ENCODE assay signal across 9 cellular contexts in genomic region chr1:6646499-6647148, GRCh38. TPM values are rescaled to one million over a fixed set of nuclear protein-coding genes. Genes with fewer than 3 reads are reported as not detected.
A peak's percentile ranks its signal among the peaks of the same experiment; 100 is the strongest.
DNase-seq lines count a peak whose midpoint lies in the region; TF ChIP-seq lines count a peak whose summit lies in the region.
"Had no signal": no experiment of that assay in that cellular context is flagged by ENCODE, and none has a peak within 500 bp of the region (broad histone marks: within the 10 kb centered on the region; RNA-seq: fewer than 3 reads in every experiment).

No MANE protein-coding gene starts in this region.

- no peaks in the 10 kb centered on the region for H3K4me1 ChIP-seq in SJCRH30

- no peaks in the 10 kb centered on the region for H3K4me1 Mint-ChIP-seq in endothelial cell (ENCODE audit: unreplicated experiment)
- H3K4me1 Mint-ChIP-seq: CD8-positive, alpha-beta memory T cell had no signal

- H3K9me3 Mint-ChIP-seq in endothelial cell (ENCODE audit: unreplicated experiment), result no peaks in the 10 kb centered on the region
- H3K9me3 Mint-ChIP-seq: CD8-positive, alpha-beta memory T cell had no signal

- TF ChIP-seq CTCF in HL-60 (IDR thresholded peaks at IDR 0.05; ENCODE audit: insufficient read depth, low read length), result peak; percentile 39
- peak; percentile 69 for TF ChIP-seq CTCF in endothelial cell (IDR thresholded peaks at IDR 0.05; ENCODE audit: unreplicated experiment)

- peaks cover 15% of the 10 kb centered on the region for H3K36me3 Mint-ChIP-seq in endothelial cell (ENCODE audit: low read depth, unreplicated experiment)

- H3K27me3 Mint-ChIP-seq in endothelial cell (ENCODE audit: unreplicated experiment), result peaks cover 5% of the 10 kb centered on the region
- H3K27me3 Mint-ChIP-seq: CD8-positive, alpha-beta memory T cell had no signal

- H3K9me3 ChIP-seq in SJCRH30 (replicated peaks), result no peaks in the 10 kb centered on the region

- H3K27ac Mint-ChIP-seq in endothelial cell (ENCODE audit: unreplicated experiment), result no peak overlapping the region

- peaks cover 34% of the 10 kb centered on the region for H3K36me3 ChIP-seq in SJCRH30

- DNase-seq in NCI-H2081 (lab: John Stamatoyannopoulos, UW) (peak; percentile 51 to 54), NCI-H2081 treated with DMSO at 0.1 percent for 48 hours (lab: John Stamatoyannopoulos, UW) (no peak), HL-60 (ENCODE audit: low read depth in 1 of 2, low spot score in 1 of 2) (peak in 1 of 2 experiments; percentile 28), SJCRH30 (peak; percentile 56 to 79), endothelial cell (ENCODE audit: low spot score) (peak; percentile 12), middle frontal gyrus (ENCODE audit: extremely low spot score, low spot score) (peak; percentile 20), GM19238 (ENCODE audit: insufficient read length, low spot score) (no peak), NCI-H524 treated with DMSO at 0.1 percent for 48 hours (lab: John Stamatoyannopoulos, UW) (no peak)

- H3K4me3 Mint-ChIP-seq in endothelial cell (ENCODE audit: unreplicated experiment), result no peak overlapping the region
- H3K4me3 Mint-ChIP-seq: CD8-positive, alpha-beta memory T cell had no signal

- H3K27ac ChIP-seq in HL-60 (replicated peaks) (no peak overlapping the region), SJCRH30 (no peak overlapping the region)

- H3K27me3 ChIP-seq in HL-60 (ENCODE audit: insufficient read depth, poor library complexity, severe bottlenecking), result no peaks in the 10 kb centered on the region
- H3K27me3 ChIP-seq in SJCRH30, result no peaks in the 10 kb centered on the region

- H3K4me3 ChIP-seq in HL-60 (replicated peaks; ENCODE audit: insufficient read depth, low read length) (no peak overlapping the region), SJCRH30 (no peak overlapping the region)

RNA-seq across cellular contexts. Expression of gene THAP3, which starts 22.0 kb away (rescaled TPM):
- total RNA-seq in SJCRH30 (2014; rRNA removed; shearing (Covaris generic)), result 35.5 and 36.5 TPM in 2 replicates
- 13.5 TPM for total RNA-seq in endothelial cell (ENCODE audit: unreplicated experiment)

RNA-seq across cellular contexts. Expression of gene PHF13, which starts 33.1 kb away (rescaled TPM):
- 24.5 and 25.0 TPM in 2 replicates for total RNA-seq in SJCRH30 (2014; rRNA removed; shearing (Covaris generic))
- 21.6 TPM for total RNA-seq in endothelial cell (ENCODE audit: unreplicated experiment)

RNA-seq across cellular contexts. Expression of gene KLHL21, which starts 44.0 kb away (rescaled TPM):
- 44.8 and 45.0 TPM in 2 replicates for total RNA-seq in SJCRH30 (2014; rRNA removed; shearing (Covaris generic))
- 5.0 TPM for total RNA-seq in endothelial cell (ENCODE audit: unreplicated experiment)

RNA-seq across cellular contexts. Expression of gene DNAJC11, which starts 55.0 kb away (rescaled TPM):
- total RNA-seq in SJCRH30 (2014; rRNA removed; shearing (Covaris generic)), result 76.6 and 84.5 TPM in 2 replicates
- 57.0 TPM for total RNA-seq in endothelial cell (ENCODE audit: unreplicated experiment)

Comparison
In these comparisons a context has a peak if more than half of its experiments do, and no peak if none do; other contexts are left out.
1. DNase-seq: peak in NCI-H2081 (2 of 2), SJCRH30 (2 of 2), endothelial cell (single experiment) and middle frontal gyrus (single experiment); none in NCI-H2081 treated with DMSO at 0.1 percent for 48 hours (single experiment), GM19238 (single experiment) and NCI-H524 treated with DMSO at 0.1 percent for 48 hours (single experiment).